9 cellular contexts compared by ENCODE assay signal in the genomic region with DNA sequence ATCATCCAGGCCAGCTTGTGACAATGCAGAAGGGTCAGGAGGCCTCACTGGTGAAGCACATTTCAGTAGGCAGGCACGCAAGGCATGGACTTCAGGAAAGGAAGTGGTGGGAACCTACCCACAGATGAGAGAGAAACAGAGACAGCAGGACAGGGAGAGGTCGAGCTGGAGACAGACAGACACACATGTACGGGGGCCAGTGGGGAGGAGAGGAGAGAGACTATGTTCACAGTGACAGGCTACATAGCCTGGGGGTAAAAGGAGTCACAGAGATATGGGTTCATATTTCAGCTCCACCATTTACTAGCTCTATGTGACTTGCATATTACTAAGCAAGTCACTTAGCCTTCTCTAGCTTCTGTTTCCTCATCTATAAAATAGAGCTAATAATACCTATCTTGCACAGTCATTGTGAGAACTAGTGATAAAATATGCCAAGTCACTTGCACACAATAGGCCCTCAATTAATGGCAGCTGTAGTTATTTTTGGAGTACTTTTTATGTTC.
DNase-seq lines count a peak whose midpoint lies in the region; ATAC-seq and TF ChIP-seq lines count a peak whose summit lies in the region.
"Had no signal": no experiment of that assay in that cellular context is flagged by ENCODE, and none has a peak within 500 bp of the region (broad histone marks: within the 10 kb centered on the region; RNA-seq: fewer than 3 reads in every experiment).

No MANE protein-coding gene starts in this region.

- no peaks in the 10 kb centered on the region for H3K27me3 Mint-ChIP-seq in activated T-helper 2 cell treated with anti-CD3 and anti-CD28 coated beads, Interferon-gamma antibody, Interleukin-2, Interleukin-4, amounts not matched to agents 10 μg/mL and 5 μg/mL and 100 μg/mL, durations not matched to agents 14 hours and 24 hours and 36 hours (ENCODE audit: low read depth)

- no peaks in the 10 kb centered on the region for H3K36me3 ChIP-seq in DND-41 (ENCODE audit: insufficient read depth, low read length)
- H3K36me3 ChIP-seq in prostate gland: no peaks in the 10 kb centered on the region
- no peaks in the 10 kb centered on the region for H3K36me3 ChIP-seq in mesendoderm (ENCODE audit: control insufficient read depth, insufficient read depth, low read length)

- no peak overlapping the region for H3K23ac ChIP-seq in mesendoderm (ENCODE audit: low read length)

- H3K36me3 Mint-ChIP-seq in activated T-helper 2 cell treated with anti-CD3 and anti-CD28 coated beads, Interferon-gamma antibody, Interleukin-2, Interleukin-4, amounts not matched to agents 10 μg/mL and 5 μg/mL and 100 μg/mL, durations not matched to agents 14 hours and 24 hours and 36 hours (ENCODE audit: low read depth): no peaks in the 10 kb centered on the region

- H3K4me3 ChIP-seq in DND-41 (ENCODE audit: low read depth in 1 of 2, low read length in 2 of 2): no peak overlapping the region
- H3K4me3 ChIP-seq in prostate gland: no peak overlapping the region
- no peak overlapping the region for H3K4me3 ChIP-seq in mesendoderm (ENCODE audit: low read length)

- H3K4me1 ChIP-seq in DND-41 (ENCODE audit: insufficient read depth, low read length): peaks cover 5% of the 10 kb centered on the region; the same call in 1 of the 2 replicates
- no peaks in the 10 kb centered on the region for H3K4me1 ChIP-seq in prostate gland (replicated peaks)
- no peaks in the 10 kb centered on the region for H3K4me1 ChIP-seq in mesendoderm (ENCODE audit: control insufficient read depth, low read depth, low read length)

- no peak overlapping the region for H3K4ac ChIP-seq in mesendoderm (ENCODE audit: low read depth, low read length)

- H2BK15ac ChIP-seq in mesendoderm (replicated peaks; ENCODE audit: low read depth): no peak overlapping the region

- H2AK5ac ChIP-seq in mesendoderm (ENCODE audit: low read length): no peak overlapping the region

- H3K4me3 Mint-ChIP-seq in activated T-helper 2 cell treated with anti-CD3 and anti-CD28 coated beads, Interferon-gamma antibody, Interleukin-2, Interleukin-4, amounts not matched to agents 10 μg/mL and 5 μg/mL and 100 μg/mL, durations not matched to agents 14 hours and 24 hours and 36 hours (ENCODE audit: low read depth): no peak overlapping the region

- H2AFZ ChIP-seq in DND-41 (ENCODE audit: low read depth, low read length): peak overlapping the region; percentile 35; the same call in 1 of the 2 replicates

- no peak overlapping the region for H3K4me2 ChIP-seq in DND-41 (ENCODE audit: insufficient read depth, low read length)
- no peak overlapping the region for H3K4me2 ChIP-seq in mesendoderm (ENCODE audit: low read length)

- H3K4me1 Mint-ChIP-seq in activated T-helper 2 cell treated with anti-CD3 and anti-CD28 coated beads, Interferon-gamma antibody, Interleukin-2, Interleukin-4, amounts not matched to agents 10 μg/mL and 5 μg/mL and 100 μg/mL, durations not matched to agents 14 hours and 24 hours and 36 hours (ENCODE audit: low read depth): peaks cover 46% of the 10 kb centered on the region

- ATAC-seq in DND-41 (ENCODE audit: insufficient read depth, low read depth) (peak; percentile 84), GM19397 (IDR thresholded peaks at IDR 0.05; ENCODE audit: unreplicated experiment) (peak; percentile 42), HG03432 (IDR thresholded peaks at IDR 0.05; ENCODE audit: unreplicated experiment) (peak; percentile 64)

- no peak overlapping the region for H4K5ac ChIP-seq in mesendoderm (ENCODE audit: low read length)

- H3K9ac ChIP-seq in DND-41 (ENCODE audit: low read depth, low read length): no peak overlapping the region
- no peak overlapping the region for H3K9ac ChIP-seq in mesendoderm (ENCODE audit: low read length)

- H2BK120ac ChIP-seq in mesendoderm (ENCODE audit: low read depth, low read length): no peak overlapping the region

- no peaks in the 10 kb centered on the region for H4K20me1 ChIP-seq in DND-41 (ENCODE audit: insufficient read depth, low read length)

- TF ChIP-seq CTCF in DND-41 (IDR thresholded peaks at IDR 0.05; ENCODE audit: borderline replicate concordance, extremely low read depth, low read length, poor library complexity, severe bottlenecking) (no peak), prostate gland (IDR thresholded peaks at IDR 0.05) (no peak)

- no peak overlapping the region for H3K56ac ChIP-seq in mesendoderm (ENCODE audit: low read length)

- H4K8ac ChIP-seq in mesendoderm (ENCODE audit: low read depth, low read length): no peak overlapping the region

- H3K27ac Mint-ChIP-seq in activated T-helper 2 cell treated with anti-CD3 and anti-CD28 coated beads, Interferon-gamma antibody, Interleukin-2, Interleukin-4, amounts not matched to agents 10 μg/mL and 5 μg/mL and 100 μg/mL, durations not matched to agents 14 hours and 24 hours and 36 hours: peak overlapping the region; percentile 64

- H3K27me3 ChIP-seq in DND-41 (ENCODE audit: insufficient read depth, low read length, poor library complexity) (no peaks in the 10 kb centered on the region), prostate gland (replicated peaks; ENCODE audit: insufficient read depth) (no peaks in the 10 kb centered on the region), mesendoderm (ENCODE audit: insufficient read depth, low read length, poor library complexity) (no peaks in the 10 kb centered on the region)

- H3K27ac ChIP-seq in DND-41 (ENCODE audit: low read length): no peak overlapping the region
- H3K27ac ChIP-seq in prostate gland: no peak overlapping the region
- no peak overlapping the region for H3K27ac ChIP-seq in mesendoderm (ENCODE audit: low read depth, low read length)

- no peak for TF ChIP-seq POLR2A in prostate gland (IDR thresholded peaks at IDR 0.05)

- DNase-seq in DND-41: peak; percentile 33
- no peak for DNase-seq in activated T-helper 2 cell treated with anti-CD3 and anti-CD28 coated beads, Interferon-gamma antibody, Interleukin-2, Interleukin-4, amounts not matched to agents 10 μg/mL and 5 μg/mL and 100 μg/mL, durations not matched to agents 14 hours and 24 hours and 36 hours (ENCODE audit: low spot score)
- DNase-seq in middle frontal gyrus (ENCODE audit: extremely low spot score, low spot score): no peak
- DNase-seq in activated gamma-delta T cell treated with Interleukin-2 at 50 U/mL for 16 hours: no peak
- DNase-seq in prostate gland (ENCODE audit: low spot score): no peak
- no peak for DNase-seq in mesendoderm
- DNase-seq: activated CD8-positive, alpha-beta memory T cell treated with anti-CD3 and anti-CD28 coated beads for 24 hours had no signal

- intact Hi-C loops in activated T-helper 2 cell treated with anti-CD3 and anti-CD28 coated beads, Interferon-gamma antibody, Interleukin-2, Interleukin-4, amounts not matched to agents 10 μg/mL and 5 μg/mL and 100 μg/mL, durations not matched to agents 14 hours and 24 hours and 36 hours (cut with micrococcal nuclease): no loop called here
- intact Hi-C loops in prostate gland (cut with DNase I): no loop called here

- WGBS in prostate gland: 87% methylated on average over 3 of the region's 3 CpGs
- WGBS in mesendoderm (ENCODE audit: extremely low coverage, insufficient coverage, low lambda C conversion rate): no CpG with 5 or more reads among the region's 3 CpGs

- H3K18ac ChIP-seq in mesendoderm (ENCODE audit: low read length): no peak overlapping the region

- H3K9me3 ChIP-seq in DND-41 (ENCODE audit: insufficient read depth, low read length, severe bottlenecking) (no peaks in the 10 kb centered on the region), prostate gland (no peaks in the 10 kb centered on the region)

- no peaks in the 10 kb centered on the region for H3K79me1 ChIP-seq in mesendoderm (ENCODE audit: low read length)

- H3K9me3 Mint-ChIP-seq in activated T-helper 2 cell treated with anti-CD3 and anti-CD28 coated beads, Interferon-gamma antibody, Interleukin-2, Interleukin-4, amounts not matched to agents 10 μg/mL and 5 μg/mL and 100 μg/mL, durations not matched to agents 14 hours and 24 hours and 36 hours: peaks cover 9% of the 10 kb centered on the region

- no peak overlapping the region for H2BK5ac ChIP-seq in mesendoderm (ENCODE audit: low read length)

- H3K79me2 ChIP-seq in DND-41 (ENCODE audit: insufficient read depth, low read length) (no peaks in the 10 kb centered on the region), mesendoderm (ENCODE audit: control insufficient read depth, insufficient read depth, low read length) (no peaks in the 10 kb centered on the region)
